Comparison of ENCODE assay signal across 8 cellular contexts in genomic region chr16:88633684-88634140, GRCh38. TPM values are rescaled to one million over a fixed set of nuclear protein-coding genes. Genes with fewer than 3 reads are reported as not detected.
A peak's percentile ranks its signal among the peaks of the same experiment; 100 is the strongest.
DNase-seq lines count a peak whose midpoint lies in the region; ATAC-seq, FAIRE-seq and TF ChIP-seq lines count a peak whose summit lies in the region.
"Had no signal": no experiment of that assay in that cellular context is flagged by ENCODE, and none has a peak within 500 bp of the region (broad histone marks: within the 10 kb centered on the region; RNA-seq: fewer than 3 reads in every experiment).

No MANE protein-coding gene starts in this region.

- BruUV-seq in PC-3 (replicated peaks; lab: Mats Ljungman, UMichigan), result no TSS peak

- H3K9ac ChIP-seq in PC-3 (ENCODE audit: low read length), result no peak overlapping the region
- H3K9ac ChIP-seq in keratinocyte (ENCODE audit: control insufficient read depth, extremely low read depth, insufficient read depth, low read length), result no peak overlapping the region

- H3K27ac Mint-ChIP-seq in activated naive CD4-positive, alpha-beta T cell treated with anti-CD3 and anti-CD28 coated beads, Interleukin-2, amount 50 U/mL, for 72 hours, result no peak overlapping the region

- no peaks in the 10 kb centered on the region for H3K79me2 ChIP-seq in PC-3 (ENCODE audit: low read length)
- H3K79me2 ChIP-seq in keratinocyte (ENCODE audit: control insufficient read depth, insufficient read depth, low read length), result no peaks in the 10 kb centered on the region

- H3K27ac ChIP-seq in PC-3 (ENCODE audit: low read length) (no peak overlapping the region), keratinocyte (ENCODE audit: control insufficient read depth, insufficient read depth, low read length) (no peak overlapping the region)
- H3K27ac ChIP-seq: tibial artery had no signal

- H3K9me3 ChIP-seq in PC-3 (ENCODE audit: low read length) (no peaks in the 10 kb centered on the region), keratinocyte (ENCODE audit: control insufficient read depth, low read depth, low read length) (no peaks in the 10 kb centered on the region)
- H3K9me3 ChIP-seq: tibial artery had no signal

- TF ChIP-seq CTCF in GM12875 (IDR thresholded peaks at IDR 0.05; ENCODE audit: borderline replicate concordance, insufficient read depth, low read depth, low read length) (no peak), PC-3 (conservative IDR thresholded peaks at IDR 0.05; ENCODE audit: low read depth, low read length) (no peak; the same call in 1 of the 2 replicates), keratinocyte (optimal IDR thresholded peaks at IDR 0.05 in 1 of 3, IDR thresholded peaks at IDR 0.05 in 1 of 3, conservative IDR thresholded peaks at IDR 0.05 in 1 of 3; ENCODE audit: extremely low read depth in 1 of 3, insufficient read depth in 2 of 3, low read length in 3 of 3) (peak; percentile 26 to 68 (median 36))

- no peaks in the 10 kb centered on the region for H3K9me3 Mint-ChIP-seq in activated naive CD4-positive, alpha-beta T cell treated with anti-CD3 and anti-CD28 coated beads, Interleukin-2, amount 50 U/mL, for 72 hours

- H3K36me3 ChIP-seq in H7 (replicated peaks; ENCODE audit: control insufficient read depth, insufficient read depth, low read length) (peaks cover 8% of the 10 kb centered on the region), PC-3 (ENCODE audit: low read depth, low read length) (no peaks in the 10 kb centered on the region), keratinocyte (ENCODE audit: control insufficient read depth in 2 of 2, extremely low read depth in 1 of 2, insufficient read depth in 2 of 2, low read length in 2 of 2) (peaks cover 2 to 14% of the 10 kb centered on the region in 2 experiments)

- no peaks in the 10 kb centered on the region for H3F3A ChIP-seq in PC-3 (ENCODE audit: low read length, unreplicated experiment)

- peak; percentile 94 for DNase-seq in H7
- DNase-seq in PC-3, result no peak
- peak in 1 of 2 donors; percentile 43 for DNase-seq in activated naive CD4-positive, alpha-beta T cell treated with anti-CD3 and anti-CD28 coated beads, Interleukin-2, amount 50 U/mL, for 72 hours (ENCODE audit: low spot score in 2 of 2)
- DNase-seq in keratinocyte (ENCODE audit: low read depth, low spot score), result no peak
- peak; percentile 48 to 74 for DNase-seq in stimulated activated CD8-positive, alpha-beta memory T cell treated with anti-CD3 and anti-CD28 coated beads, Interleukin-7, amount 100 ng/mL, for 4 hours (ENCODE audit: low read depth in 2 of 2)
- DNase-seq in superior temporal gyrus (ENCODE audit: extremely low spot score), result no peak

- intact Hi-C loops in PC-3 (cut with micrococcal nuclease), result no loop called here

- no peak for FAIRE-seq in keratinocyte (lab: Jason Lieb, UNC)

- H3K9me2 ChIP-seq in PC-3 (replicated peaks; ENCODE audit: low read length), result no peaks in the 10 kb centered on the region

- H3K9me1 ChIP-seq in keratinocyte (ENCODE audit: control insufficient read depth, extremely low read depth, insufficient read depth, low read length), result no peaks in the 10 kb centered on the region

- H3K4me3 ChIP-seq in GM12875 (ENCODE audit: low read depth, low read length) (peak overlapping the region; percentile 61), H7 (ENCODE audit: insufficient read depth, low read depth, low read length) (peak overlapping the region; percentile 59), PC-3 (ENCODE audit: low read length) (no peak overlapping the region), keratinocyte (ENCODE audit: control insufficient read depth in 2 of 3, extremely low read depth in 1 of 3, insufficient read depth in 2 of 3, low read depth in 1 of 3, low read length in 3 of 3) (no peak overlapping the region)

- H3K4me2 ChIP-seq in PC-3 (ENCODE audit: low read length), result no peak overlapping the region
- peak overlapping the region; percentile 71 for H3K4me2 ChIP-seq in keratinocyte (ENCODE audit: control insufficient read depth, extremely low read depth, insufficient read depth, low read depth, low read length)

- H3K36me3 Mint-ChIP-seq in activated naive CD4-positive, alpha-beta T cell treated with anti-CD3 and anti-CD28 coated beads, Interleukin-2, amount 50 U/mL, for 72 hours, result no peaks in the 10 kb centered on the region

- H4K20me1 ChIP-seq in PC-3 (ENCODE audit: low read length) (no peaks in the 10 kb centered on the region), keratinocyte (ENCODE audit: control insufficient read depth, extremely low read depth, insufficient read depth, low read length) (peaks cover 2% of the 10 kb centered on the region)

- 0 out of 2 replicates have a peak, but pooled peaks cover 4% of the 10 kb centered on the region for H3K4me1 ChIP-seq in PC-3 (ENCODE audit: insufficient read depth, low read length)
- H3K4me1 ChIP-seq in keratinocyte (ENCODE audit: control insufficient read depth, extremely low read depth, insufficient read depth, low read length), result peaks cover 18% of the 10 kb centered on the region

- H3K27me3 ChIP-seq in H7 (ENCODE audit: control insufficient read depth, insufficient read depth, low read length) (peaks cover 7% of the 10 kb centered on the region), PC-3 (ENCODE audit: low read length) (no peaks in the 10 kb centered on the region), keratinocyte (ENCODE audit: control insufficient read depth, extremely low read depth, insufficient read depth, low read length) (peaks cover 31% of the 10 kb centered on the region)

- POLR2A ChIA-PET in PC-3 (lab: Charles Lee; ENCODE audit: unreplicated experiment), result no interaction called here

- dilution Hi-C loops in keratinocyte (cut with MboI; ENCODE audit: extremely low pct_ligation_motif_present, low sequenced_read_pairs), result no loop called here

- peak; percentile 29 for ATAC-seq in PC-3
- peak; percentile 46 to 62 for ATAC-seq in activated naive CD4-positive, alpha-beta T cell treated with anti-CD3 and anti-CD28 coated beads, Interleukin-2, amount 50 U/mL, for 72 hours

- CTCF ChIA-PET in PC-3 (lab: Charles Lee), result no interaction called here

- H2AFZ ChIP-seq in PC-3 (ENCODE audit: low read length), result no peak overlapping the region
- H2AFZ ChIP-seq in keratinocyte (ENCODE audit: control insufficient read depth, low read length), result no peak overlapping the region

RNA-seq across cellular contexts. Expression of gene IL17C, which starts 4.7 kb away (rescaled TPM):
- 0.14 and 0.30 TPM in 2 replicates for total RNA-seq in H7 (2014; rRNA removed; shearing (Covaris generic))
- total RNA-seq in PC-3 (2014; rRNA removed), result not detected in 2 replicates
- not detected for total RNA-seq in activated naive CD4-positive, alpha-beta T cell treated with anti-CD3 and anti-CD28 coated beads, Interleukin-2, amount 50 U/mL, for 72 hours
- polyA plus RNA-seq in keratinocyte, result not detected in 3 replicates
- not detected for polyA plus RNA-seq in keratinocyte (2011; ENCODE audit: low read depth)
- polyA plus RNA-seq in keratinocyte (2011; cell fraction: cytosol; rRNA removed), result not detected in 2 replicates
- polyA plus RNA-seq in keratinocyte (2011; cell fraction: nucleus; rRNA removed), result 0.11 and 0.24 TPM in 2 replicates
- polyA plus RNA-seq in keratinocyte (2012; ENCODE audit: low replicate concordance), result not detected in 2 replicates
- polyA minus RNA-seq in keratinocyte, result not detected in 3 replicates
- not detected for polyA minus RNA-seq in keratinocyte (2011; cell fraction: cytosol; rRNA and poly(A)+ RNA removed)
- polyA minus RNA-seq in keratinocyte (2011; cell fraction: nucleus; rRNA and poly(A)+ RNA removed), result not detected in 2 replicates

RNA-seq across cellular contexts. Expression of gene CYBA, which starts 17.1 kb away (rescaled TPM):
- total RNA-seq in H7 (2014; rRNA removed; shearing (Covaris generic)), result 199 and 215 TPM in 2 replicates
- not detected in 2 replicates for total RNA-seq in PC-3 (2014; rRNA removed)
- 100 to 1,000 TPM; 112 to 267 TPM for total RNA-seq in activated naive CD4-positive, alpha-beta T cell treated with anti-CD3 and anti-CD28 coated beads, Interleukin-2, amount 50 U/mL, for 72 hours
- polyA plus RNA-seq in keratinocyte, result 4.4 to 22.7 TPM (median 7.7 TPM) in 3 replicates
- 0.57 TPM for polyA plus RNA-seq in keratinocyte (2011; ENCODE audit: low read depth)
- polyA plus RNA-seq in keratinocyte (2011; cell fraction: cytosol; rRNA removed), result 4.6 and 19.9 TPM in 2 replicates
- 14.9 and 28.4 TPM in 2 replicates for polyA plus RNA-seq in keratinocyte (2011; cell fraction: nucleus; rRNA removed)
- polyA plus RNA-seq in keratinocyte (2012; ENCODE audit: low replicate concordance), result 3.4 and 14.6 TPM in 2 replicates
- polyA minus RNA-seq in keratinocyte, result 3.8 to 15.7 TPM (median 7.3 TPM) in 3 replicates
- polyA minus RNA-seq in keratinocyte (2011; cell fraction: cytosol; rRNA and poly(A)+ RNA removed), result 40.9 TPM
- polyA minus RNA-seq in keratinocyte (2011; cell fraction: nucleus; rRNA and poly(A)+ RNA removed), result 13.5 and 14.9 TPM in 2 replicates

RNA-seq across cellular contexts. Expression of gene MVD, which starts 29.2 kb away (rescaled TPM):
- 98.8 and 100 TPM in 2 replicates for total RNA-seq in H7 (2014; rRNA removed; shearing (Covaris generic))
- 38.3 and 48.9 TPM in 2 replicates for total RNA-seq in PC-3 (2014; rRNA removed)
- 10 to 100 TPM; 91.6 to 96.1 TPM for total RNA-seq in activated naive CD4-positive, alpha-beta T cell treated with anti-CD3 and anti-CD28 coated beads, Interleukin-2, amount 50 U/mL, for 72 hours
- 59.6 to 85.7 TPM (median 70.6 TPM) in 3 replicates for polyA plus RNA-seq in keratinocyte
- 6.2 TPM for polyA plus RNA-seq in keratinocyte (2011; ENCODE audit: low read depth)
- 27.1 and 81.7 TPM in 2 replicates for polyA plus RNA-seq in keratinocyte (2011; cell fraction: cytosol; rRNA removed)
- polyA plus RNA-seq in keratinocyte (2011; cell fraction: nucleus; rRNA removed), result 85.4 and 108 TPM in 2 replicates
- 29.7 and 186 TPM in 2 replicates for polyA plus RNA-seq in keratinocyte (2012; ENCODE audit: low replicate concordance)
- 29.4 to 82.0 TPM (median 32.6 TPM) in 3 replicates for polyA minus RNA-seq in keratinocyte
- 113 TPM for polyA minus RNA-seq in keratinocyte (2011; cell fraction: cytosol; rRNA and poly(A)+ RNA removed)
- 43.2 and 50.2 TPM in 2 replicates for polyA minus RNA-seq in keratinocyte (2011; cell fraction: nucleus; rRNA and poly(A)+ RNA removed)

RNA-seq across cellular contexts. Expression of gene SNAI3, which starts 52.6 kb away (rescaled TPM):
- total RNA-seq in H7 (2014; rRNA removed; shearing (Covaris generic)), result 2.0 and 2.9 TPM in 2 replicates
- 0.22 and 0.46 TPM in 2 replicates for total RNA-seq in PC-3 (2014; rRNA removed)
- 1 to 10 TPM; 5.4 to 6.4 TPM for total RNA-seq in activated naive CD4-positive, alpha-beta T cell treated with anti-CD3 and anti-CD28 coated beads, Interleukin-2, amount 50 U/mL, for 72 hours
- polyA plus RNA-seq in keratinocyte, result not detected in 3 replicates
- not detected for polyA plus RNA-seq in keratinocyte (2011; ENCODE audit: low read depth)
- polyA plus RNA-seq in keratinocyte (2011; cell fraction: cytosol; rRNA removed), result not detected in 2 replicates
- not detected in 2 replicates for polyA plus RNA-seq in keratinocyte (2011; cell fraction: nucleus; rRNA removed)
- polyA plus RNA-seq in keratinocyte (2012; ENCODE audit: low replicate concordance), result 0.11 TPM in 2 replicates
- not detected in 3 replicates for polyA minus RNA-seq in keratinocyte
- not detected for polyA minus RNA-seq in keratinocyte (2011; cell fraction: cytosol; rRNA and poly(A)+ RNA removed)
- polyA minus RNA-seq in keratinocyte (2011; cell fraction: nucleus; rRNA and poly(A)+ RNA removed), result not detected in 2 replicates

Comparison
In these comparisons a context has a peak if more than half of its experiments do, and no peak if none do; other contexts are left out.
1. H3K4me3 ChIP-seq: peak in GM12875 (single experiment) and H7 (single experiment); none in PC-3 (single experiment) and keratinocyte (0 of 3).
2. CTCF ChIP-seq: peak in keratinocyte (3 of 3); none in GM12875 (single experiment) and PC-3 (single experiment).
3. DNase-seq: peak in H7 (single experiment) and stimulated activated CD8-positive, alpha-beta memory T cell treated with anti-CD3 and anti-CD28 coated beads, Interleukin-7, amount 100 ng/mL, for 4 hours (2 of 2); none in PC-3 (single experiment), keratinocyte (single experiment) and superior temporal gyrus (single experiment).
4. RNA of gene CYBA, which starts 17.1 kb away (total RNA-seq): 112 to 267 TPM in activated naive CD4-positive, alpha-beta T cell treated with anti-CD3 and anti-CD28 coated beads, Interleukin-2, amount 50 U/mL, for 72 hours and 199 to 215 TPM in H7; not detected in PC-3; every median in the first group is over 100 times any median in the second.